ENCODE assay signal across 8 cellular contexts in genomic region chr11:115222863-115223530, GRCh38.
DNase-seq lines count a peak whose midpoint lies in the region; ATAC-seq, FAIRE-seq and TF ChIP-seq lines count a peak whose summit lies in the region.
"Had no signal": no experiment of that assay in that cellular context is flagged by ENCODE, and none has a peak within 500 bp of the region (broad histone marks: within the 10 kb centered on the region; RNA-seq: fewer than 3 reads in every experiment).

No MANE protein-coding gene starts in this region.

- ATAC-seq in GM19324 (IDR thresholded peaks at IDR 0.05; ENCODE audit: low FRiP score, unreplicated experiment) (peak; percentile 39), HG02840 (IDR thresholded peaks at IDR 0.05; ENCODE audit: low FRiP score, unreplicated experiment) (peak; percentile 37), esophagus mucosa (no peak)

- peaks cover 67% of the 10 kb centered on the region for H3K36me3 Mint-ChIP-seq in nephron progenitor cell (ENCODE audit: low read depth)

- FAIRE-seq in HTR-8/SVneo (lab: Jason Lieb, UNC): no peak

- no peaks in the 10 kb centered on the region for H3K27me3 Mint-ChIP-seq in nephron progenitor cell (ENCODE audit: low read depth, poor library complexity)

- no peak overlapping the region for H3K4me3 Mint-ChIP-seq in nephron progenitor cell

- peak; percentile 26 for DNase-seq in NCI-H748 treated with DMSO at 0.1 percent for 48 hours (lab: John Stamatoyannopoulos, UW)
- DNase-seq in nephron progenitor cell: no peak
- DNase-seq in HTR-8/SVneo (ENCODE audit: insufficient read length, low spot score): no peak
- no peak for DNase-seq in stimulated activated naive CD4-positive, alpha-beta T cell (lab: John Stamatoyannopoulos, UW)
- DNase-seq: upper lobe of right lung had no signal

- TF ChIP-seq CTCF in nephron progenitor cell (IDR thresholded peaks at IDR 0.05): no peak

- peaks cover 55% of the 10 kb centered on the region for H3K4me1 Mint-ChIP-seq in nephron progenitor cell

- no peaks in the 10 kb centered on the region for H3K9me3 Mint-ChIP-seq in nephron progenitor cell

- peak overlapping the region; percentile 60 for H3K27ac Mint-ChIP-seq in nephron progenitor cell
